ENCODE assay signal across 28 cellular contexts in the genomic region with DNA sequence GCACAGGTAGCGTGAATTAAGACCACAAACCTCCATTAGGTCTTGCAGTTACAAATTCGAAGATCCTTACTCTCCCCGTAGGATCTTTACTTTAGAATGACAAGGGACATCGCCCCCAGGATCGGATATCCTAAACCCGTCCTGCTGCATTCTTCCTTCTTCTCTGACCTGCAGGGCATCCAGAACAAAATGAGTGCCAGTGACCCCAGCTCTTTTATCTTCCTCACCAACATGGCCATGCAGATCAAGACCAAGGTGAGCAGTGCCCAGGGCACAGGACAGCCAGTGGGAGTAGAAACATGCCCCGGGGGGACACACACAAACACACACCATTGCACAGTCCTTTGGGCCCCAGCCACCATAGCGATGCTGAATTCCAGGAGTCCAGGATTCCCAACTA. TPM values are rescaled to one million over a fixed set of nuclear protein-coding genes. Genes with fewer than 3 reads are reported as not detected.
"Had no signal": no experiment of that assay in that cellular context is flagged by ENCODE, and none has a peak within 500 bp of the region (broad histone marks: within the 10 kb centered on the region; RNA-seq: fewer than 3 reads in every experiment).

No MANE protein-coding gene starts in this region.

- DNase-seq: activated CD4-positive, alpha-beta T cell treated with anti-CD3 and anti-CD28 coated beads for 4 hours; activated CD4-positive, alpha-beta T cell treated with anti-CD3 and anti-CD28 coated beads, Interleukin-2, amount 50 U/mL, for 4 hours; activated naive CD4-positive, alpha-beta T cell treated with anti-CD3 and anti-CD28 coated beads for 36 hours; activated naive CD8-positive, alpha-beta T cell treated with anti-CD3 and anti-CD28 coated beads for 36 hours; activated T-cell treated with anti-CD3 and anti-CD28 coated beads for 4 hours; activated T-cell treated with anti-CD3 and anti-CD28 coated beads, Interleukin-2, amount 50 U/mL, for 72 hours; brain microvascular endothelial cell; cortex of kidney; endodermal cell; foreskin keratinocyte; heart left ventricle; hypothalamus; left ventricle myocardium inferior; nephron progenitor cell; occipital lobe; psoas muscle; sigmoid colon; small intestine; stimulated activated CD4-positive, alpha-beta T cell treated with anti-CD3 and anti-CD28 coated beads, Interleukin-4, amount 100 ng/mL, for 24 hours; T-helper 1 cell; upper lobe of left lung had no signal

- H3K4me3 Mint-ChIP-seq: activated naive CD4-positive, alpha-beta T cell treated with anti-CD3 and anti-CD28 coated beads for 36 hours; activated naive CD8-positive, alpha-beta T cell treated with anti-CD3 and anti-CD28 coated beads for 36 hours; activated T-cell treated with anti-CD3 and anti-CD28 coated beads, Interleukin-2, amount 50 U/mL, for 72 hours; endodermal cell; nephron progenitor cell; stimulated activated effector memory CD8-positive, alpha-beta T cell treated with anti-CD3 and anti-CD28 coated beads, Interleukin-12 subunit alpha, Interleukin-12 subunit beta, amount 100 ng/mL, for 72 hours; stimulated activated naive CD8-positive, alpha-beta T cell treated with anti-CD3 and anti-CD28 coated beads, Interleukin-15, Interleukin-2, amounts not matched to agents 100 ng/mL and 50 ng/mL, for 24 hours had no signal

- H3K9me3 Mint-ChIP-seq: activated naive CD4-positive, alpha-beta T cell treated with anti-CD3 and anti-CD28 coated beads for 36 hours; activated naive CD8-positive, alpha-beta T cell treated with anti-CD3 and anti-CD28 coated beads for 36 hours; activated T-cell treated with anti-CD3 and anti-CD28 coated beads, Interleukin-2, amount 50 U/mL, for 72 hours; nephron progenitor cell; stimulated activated effector memory CD8-positive, alpha-beta T cell treated with anti-CD3 and anti-CD28 coated beads, Interleukin-12 subunit alpha, Interleukin-12 subunit beta, amount 100 ng/mL, for 72 hours; stimulated activated naive CD8-positive, alpha-beta T cell treated with anti-CD3 and anti-CD28 coated beads, Interleukin-15, Interleukin-2, amounts not matched to agents 100 ng/mL and 50 ng/mL, for 24 hours had no signal

- H3K9ac ChIP-seq: parathyroid adenoma had no signal

- H3K4me1 Mint-ChIP-seq: activated naive CD8-positive, alpha-beta T cell treated with anti-CD3 and anti-CD28 coated beads for 36 hours; nephron progenitor cell; stimulated activated effector memory CD8-positive, alpha-beta T cell treated with anti-CD3 and anti-CD28 coated beads, Interleukin-12 subunit alpha, Interleukin-12 subunit beta, amount 100 ng/mL, for 72 hours had no signal

- H3K79me2 ChIP-seq: parathyroid adenoma had no signal

- H3K27me3 Mint-ChIP-seq: activated naive CD8-positive, alpha-beta T cell treated with anti-CD3 and anti-CD28 coated beads for 36 hours; stimulated activated naive CD8-positive, alpha-beta T cell treated with anti-CD3 and anti-CD28 coated beads, Interleukin-15, Interleukin-2, amounts not matched to agents 100 ng/mL and 50 ng/mL, for 24 hours had no signal

- H3K36me3 ChIP-seq: brain microvascular endothelial cell, heart left ventricle, left ventricle myocardium inferior, sigmoid colon, thoracic aorta, upper lobe of left lung had no signal

- H3K27me3 ChIP-seq: brain microvascular endothelial cell, foreskin keratinocyte, heart left ventricle, sigmoid colon, upper lobe of left lung had no signal

- H2AFZ ChIP-seq: parathyroid adenoma had no signal

- H3K27ac ChIP-seq: brain microvascular endothelial cell, foreskin keratinocyte, left ventricle myocardium inferior, parathyroid adenoma, psoas muscle, sigmoid colon, thoracic aorta, upper lobe of left lung had no signal

- H3K4me1 ChIP-seq: foreskin keratinocyte, left ventricle myocardium inferior, parathyroid adenoma, psoas muscle, sigmoid colon, upper lobe of left lung had no signal

- H3K27ac Mint-ChIP-seq: activated naive CD4-positive, alpha-beta T cell treated with anti-CD3 and anti-CD28 coated beads for 36 hours; activated naive CD8-positive, alpha-beta T cell treated with anti-CD3 and anti-CD28 coated beads for 36 hours; activated T-cell treated with anti-CD3 and anti-CD28 coated beads, Interleukin-2, amount 50 U/mL, for 72 hours; endodermal cell; nephron progenitor cell; stimulated activated effector memory CD8-positive, alpha-beta T cell treated with anti-CD3 and anti-CD28 coated beads, Interleukin-12 subunit alpha, Interleukin-12 subunit beta, amount 100 ng/mL, for 72 hours; stimulated activated naive CD8-positive, alpha-beta T cell treated with anti-CD3 and anti-CD28 coated beads, Interleukin-15, Interleukin-2, amounts not matched to agents 100 ng/mL and 50 ng/mL, for 24 hours had no signal

- H3K4me3 ChIP-seq: heart left ventricle, left ventricle myocardium inferior, lung, psoas muscle, sigmoid colon, thoracic aorta, upper lobe of left lung had no signal

- H3K36me3 Mint-ChIP-seq: activated naive CD8-positive, alpha-beta T cell treated with anti-CD3 and anti-CD28 coated beads for 36 hours; stimulated activated effector memory CD8-positive, alpha-beta T cell treated with anti-CD3 and anti-CD28 coated beads, Interleukin-12 subunit alpha, Interleukin-12 subunit beta, amount 100 ng/mL, for 72 hours had no signal

- H3K9me3 ChIP-seq: heart left ventricle, psoas muscle, sigmoid colon, thoracic aorta, upper lobe of left lung had no signal

RNA-seq across cellular contexts. Expression of a gene that starts 42.6 kb away (rescaled TPM):
- total RNA-seq: activated naive CD4-positive, alpha-beta T cell treated with anti-CD3 and anti-CD28 coated beads for 36 hours; astrocyte; chondrocyte; endodermal cell; foreskin keratinocyte had no signal
- polyA plus RNA-seq: foreskin keratinocyte had no signal
